Comparison of ENCODE assay signal across 8 cellular contexts in genomic region chr11:18321622-18321990, GRCh38. TPM values are rescaled to one million over a fixed set of nuclear protein-coding genes. Genes with fewer than 3 reads are reported as not detected.
A peak's percentile ranks its signal among the peaks of the same experiment; 100 is the strongest.
DNase-seq lines count a peak whose midpoint lies in the region; ATAC-seq and TF ChIP-seq lines count a peak whose summit lies in the region.

No MANE protein-coding gene starts in this region.

- H3K27me3 ChIP-seq in CD8-positive, alpha-beta memory T cell (ENCODE audit: insufficient read depth, low read length, poor library complexity, severe bottlenecking): no peaks in the 10 kb centered on the region
- H3K27me3 ChIP-seq in muscle layer of colon (ENCODE audit: control insufficient read depth in 1 of 2, insufficient read depth in 2 of 2, low read length in 2 of 2): no peaks in the 10 kb centered on the region

- CTCF ChIA-PET in CD8-positive, alpha-beta memory T cell (lab: Charles Lee): interaction anchor here (0.7 to 2.4 kb wide), 5 partner anchors 62 to 312 kb away, joined by 3 to 8 read pairs (median 3); partner anchors contain the start of genes LDHA, SPTY2D1 and TSG101

- H3K9me3 Mint-ChIP-seq in CD8-positive, alpha-beta memory T cell: no peaks in the 10 kb centered on the region
- no peaks in the 10 kb centered on the region for H3K9me3 Mint-ChIP-seq in chondrocyte (ENCODE audit: low read depth)

- peaks cover 51% of the 10 kb centered on the region for H3K4me1 ChIP-seq in CD8-positive, alpha-beta memory T cell (ENCODE audit: insufficient read depth, low read length)
- peaks cover 34% of the 10 kb centered on the region for H3K4me1 ChIP-seq in muscle layer of colon (ENCODE audit: insufficient read depth, low read length)

- H3K9me3 ChIP-seq in CD8-positive, alpha-beta memory T cell (ENCODE audit: low read length): no peaks in the 10 kb centered on the region
- H3K9me3 ChIP-seq in muscle layer of colon (ENCODE audit: low read length): no peaks in the 10 kb centered on the region

- intact Hi-C loops in sciatic nerve (cut with DNase I): no loop called here

- H3K9ac ChIP-seq in muscle layer of colon (ENCODE audit: low read length): peak overlapping the region; percentile 87

- peak overlapping the region; percentile 81 for H3K4me3 ChIP-seq in CD8-positive, alpha-beta memory T cell (ENCODE audit: low read length)
- H3K4me3 ChIP-seq in muscle layer of colon (ENCODE audit: low read depth in 1 of 2, low read length in 2 of 2): peak overlapping the region; percentile 75 to 90

- no peak for DNase-seq in CD8-positive, alpha-beta memory T cell
- DNase-seq in MV-4-11 (lab: John Stamatoyannopoulos, UW): peak; percentile 59
- DNase-seq in chondrocyte (ENCODE audit: low spot score): no peak
- DNase-seq in activated CD4-positive, alpha-beta T cell treated with anti-CD3 and anti-CD28 coated beads, Interleukin-2, amount 50 U/mL, for 1 hour: no peak
- no peak for DNase-seq in sciatic nerve (ENCODE audit: low spot score)

- no peak for TF ChIP-seq CTCF in chondrocyte (IDR thresholded peaks at IDR 0.05)

- peak overlapping the region; percentile 99 for H3K27ac ChIP-seq in CD8-positive, alpha-beta memory T cell (ENCODE audit: low read depth, low read length)
- H3K27ac ChIP-seq in muscle layer of colon (ENCODE audit: low read depth, low read length): peak overlapping the region; percentile 97

- H3K4me3 Mint-ChIP-seq in CD8-positive, alpha-beta memory T cell: peak overlapping the region; percentile 89 to 100 (median 99)
- peak overlapping the region; percentile 92 for H3K4me3 Mint-ChIP-seq in chondrocyte (ENCODE audit: unreplicated experiment)

- H3K36me3 ChIP-seq in CD8-positive, alpha-beta memory T cell (ENCODE audit: insufficient read depth, low read length): peaks cover 6% of the 10 kb centered on the region
- H3K36me3 ChIP-seq in muscle layer of colon (ENCODE audit: insufficient read depth, low read length): no peaks in the 10 kb centered on the region

- peak overlapping the region; percentile 97 to 100 (median 100) for H3K27ac Mint-ChIP-seq in CD8-positive, alpha-beta memory T cell
- peak overlapping the region; percentile 100 for H3K27ac Mint-ChIP-seq in chondrocyte (ENCODE audit: unreplicated experiment)

- H3K36me3 Mint-ChIP-seq in CD8-positive, alpha-beta memory T cell: peaks cover 6 to 42% (median 16%) of the 10 kb centered on the region in 3 donors
- H3K36me3 Mint-ChIP-seq in chondrocyte (ENCODE audit: low read depth): peaks cover 4% of the 10 kb centered on the region

- peak; percentile 4 for ATAC-seq in GM21529 (IDR thresholded peaks at IDR 0.05; ENCODE audit: unreplicated experiment)
- no peak for ATAC-seq in GM18870 (IDR thresholded peaks at IDR 0.05; ENCODE audit: unreplicated experiment)
- ATAC-seq in sciatic nerve: no peak

- H3K27me3 Mint-ChIP-seq in CD8-positive, alpha-beta memory T cell: no peaks in the 10 kb centered on the region
- H3K27me3 Mint-ChIP-seq in chondrocyte (ENCODE audit: low read depth): no peaks in the 10 kb centered on the region

- H3K4me1 Mint-ChIP-seq in CD8-positive, alpha-beta memory T cell: peaks cover 69 to 85% (median 81%) of the 10 kb centered on the region in 3 donors
- H3K4me1 Mint-ChIP-seq in chondrocyte (ENCODE audit: low read depth): peaks cover 74% of the 10 kb centered on the region

- POLR2A ChIA-PET in CD8-positive, alpha-beta memory T cell (lab: Charles Lee): interaction anchor here (0.8 to 3.2 kb wide), 4 partner anchors 74 to 312 kb away, joined by 5 to 48 read pairs (median 10); partner anchors contain the start of genes LDHA, SPTY2D1 and TSG101

RNA-seq across cellular contexts. Expression of gene HPS5, which starts 0.3 kb away (rescaled TPM):
- 10 to 100 TPM; 18.5 to 19.4 TPM for total RNA-seq in CD8-positive, alpha-beta memory T cell
- 13.8 TPM for polyA plus RNA-seq in CD8-positive, alpha-beta memory T cell
- 31.1 to 67.9 TPM (median 35.2 TPM) in 3 replicates for total RNA-seq in chondrocyte
- total RNA-seq in sciatic nerve: 44.5 TPM

RNA-seq across cellular contexts. Expression of gene GTF2H1, which starts 0.8 kb away (rescaled TPM):
- 10 to 100 TPM; 60.3 to 62.0 TPM for total RNA-seq in CD8-positive, alpha-beta memory T cell
- polyA plus RNA-seq in CD8-positive, alpha-beta memory T cell: 37.4 TPM
- total RNA-seq in chondrocyte (55.9 to 71.6 TPM (median 57.1 TPM) in 3 replicates), sciatic nerve (53.5 TPM)

RNA-seq across cellular contexts. Expression of gene SAA1, which starts 55.5 kb away (rescaled TPM):
- total RNA-seq in CD8-positive, alpha-beta memory T cell: not detected
- not detected for polyA plus RNA-seq in CD8-positive, alpha-beta memory T cell
- total RNA-seq in chondrocyte (not detected in 3 replicates), sciatic nerve (11.6 TPM)
